9 cellular contexts compared by ENCODE assay signal in the genomic region with DNA sequence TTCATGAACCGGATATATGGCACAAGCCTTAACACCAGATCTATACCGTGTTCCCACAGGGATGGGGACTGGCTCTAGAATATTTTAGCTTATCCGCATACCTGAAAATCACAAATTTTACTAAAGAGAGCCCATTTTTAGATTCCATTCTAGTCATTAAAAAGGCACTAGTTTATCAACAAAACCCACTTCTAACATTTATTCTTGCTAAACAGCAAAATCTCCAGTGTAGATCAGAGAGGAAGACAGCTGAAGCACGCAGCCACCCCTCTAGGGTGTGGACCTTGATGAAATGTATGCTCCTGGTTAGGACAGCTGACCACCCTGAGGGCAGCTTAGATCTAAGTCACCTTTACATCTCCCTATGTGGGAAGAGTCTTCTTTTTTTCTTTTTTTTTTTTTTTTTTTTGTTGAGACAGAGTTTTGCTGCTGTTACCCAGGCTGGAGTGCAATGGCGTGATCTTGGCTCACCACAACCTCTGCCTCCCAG.
"Had no signal": no experiment of that assay in that cellular context is flagged by ENCODE, and none has a peak within 500 bp of the region (broad histone marks: within the 10 kb centered on the region; RNA-seq: fewer than 3 reads in every experiment).

No MANE protein-coding gene starts in this region.

- H3K27ac ChIP-seq: GM23248 had no signal

- H3K9me3 ChIP-seq: HAP-1 had no signal

- H3K36me3 ChIP-seq: HAP-1 had no signal

- DNase-seq: GM23248, GOT3, H7, H9, HCEC 1CT, HFFc6 had no signal

- H3K4me3 ChIP-seq: GM23248, GM23338, HAP-1 had no signal

- H3K4me2 ChIP-seq: GM23338 had no signal

- H3K27ac Mint-ChIP-seq: GM23338, H9, HFFc6 had no signal

- ATAC-seq: GM23338, HCT116 had no signal

- H3K4me3 Mint-ChIP-seq: GM23338, H9, HFFc6 had no signal

- H2AFZ ChIP-seq: GM23248, GM23338 had no signal

- H3K9ac ChIP-seq: GM23248 had no signal
